8 cellular contexts compared by ENCODE assay signal in the genomic region with DNA sequence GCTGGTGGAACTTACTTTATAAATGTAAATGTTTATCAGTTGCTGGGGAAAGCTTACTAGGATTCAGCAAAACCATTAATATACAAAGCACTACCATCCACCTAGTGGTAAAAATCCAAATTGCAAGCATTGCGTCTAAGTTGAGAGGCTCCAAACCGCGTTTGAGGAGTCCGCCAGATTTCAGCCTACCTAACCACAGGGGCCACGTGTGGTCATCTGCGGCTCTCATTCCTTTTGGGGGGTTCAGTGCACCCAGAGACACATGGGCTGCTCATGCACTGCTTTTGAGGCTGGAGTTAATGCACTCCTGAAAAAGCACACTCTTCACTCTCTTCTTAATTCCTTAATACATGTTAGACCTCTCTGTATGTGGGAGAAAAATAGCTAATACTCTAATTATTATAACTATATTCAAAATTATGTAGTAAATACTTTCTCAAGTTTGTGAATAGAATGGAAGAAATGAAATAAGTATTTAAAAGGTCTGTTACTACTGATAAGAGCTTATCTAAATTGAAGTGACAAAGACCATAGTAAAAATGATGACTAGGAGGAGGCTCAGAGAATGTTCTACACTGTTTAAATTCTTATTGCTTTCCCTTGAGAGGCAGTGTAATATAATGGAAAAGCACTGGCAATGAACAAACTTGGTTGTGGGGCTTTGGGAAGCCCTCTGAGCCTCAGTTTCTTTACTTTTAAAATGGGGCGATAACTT. TPM values are rescaled to one million over a fixed set of nuclear protein-coding genes. Genes with fewer than 3 reads are reported as not detected.
DNase-seq lines count a peak whose midpoint lies in the region; ATAC-seq and TF ChIP-seq lines count a peak whose summit lies in the region.

No MANE protein-coding gene starts in this region.

- ATAC-seq in GM18909 (IDR thresholded peaks at IDR 0.05; ENCODE audit: poor library complexity, unreplicated experiment): no peak

- no peaks in the 10 kb centered on the region for H3K27me3 ChIP-seq in SJCRH30
- no peaks in the 10 kb centered on the region for H3K27me3 ChIP-seq in smooth muscle cell (ENCODE audit: low read depth)

- H3K9me3 ChIP-seq in SJCRH30 (replicated peaks): no peaks in the 10 kb centered on the region
- no peaks in the 10 kb centered on the region for H3K9me3 ChIP-seq in smooth muscle cell (replicated peaks; ENCODE audit: low read depth)

- no peak overlapping the region for H3K4me3 ChIP-seq in SJCRH30
- no peak overlapping the region for H3K4me3 ChIP-seq in astrocyte of the spinal cord (ENCODE audit: low read depth, low read length)
- H3K4me3 ChIP-seq in smooth muscle cell: peak overlapping the region; percentile 16

- in situ Hi-C loops in astrocyte of the spinal cord (cut with HindIII; ENCODE audit: low sequenced_read_pairs): no loop called here

- 20% methylated on average over 7 of the region's 7 CpGs for WGBS in smooth muscle cell (ENCODE audit: low lambda C conversion rate)

- 0 out of 2 replicates have a peak overlapping the region, but pooled peaks have one; percentile 1 for H3K27ac ChIP-seq in SJCRH30
- peak overlapping the region; percentile 83 for H3K27ac ChIP-seq in smooth muscle cell (ENCODE audit: low read depth)

- H3K4me2 ChIP-seq in smooth muscle cell: peak overlapping the region; percentile 81

- H3K36me3 ChIP-seq in SJCRH30: no peaks in the 10 kb centered on the region
- H3K36me3 ChIP-seq in smooth muscle cell (ENCODE audit: low read depth): no peaks in the 10 kb centered on the region

- TF ChIP-seq CTCF in GM10266 (IDR thresholded peaks at IDR 0.05; ENCODE audit: control insufficient read depth, insufficient read depth, low read depth, missing control alignments): peak; percentile 65
- peak; percentile 75 for TF ChIP-seq CTCF in astrocyte of the spinal cord (IDR thresholded peaks at IDR 0.05; ENCODE audit: low read depth, low read length)
- TF ChIP-seq CTCF in smooth muscle cell (IDR thresholded peaks at IDR 0.05; ENCODE audit: borderline replicate concordance, insufficient read depth, poor library complexity, severe bottlenecking): peak; percentile 81

- H3K4me1 ChIP-seq in SJCRH30: peaks cover 9% of the 10 kb centered on the region
- H3K4me1 ChIP-seq in smooth muscle cell (ENCODE audit: low read depth): peaks cover 8% of the 10 kb centered on the region

- peak; percentile 72 for DNase-seq in A172 (ENCODE audit: low spot score)
- DNase-seq in GM10266 (ENCODE audit: extremely low spot score): peak; percentile 46
- peak; percentile 60 to 77 for DNase-seq in Kasumi-1 (lab: John Stamatoyannopoulos, UW)
- DNase-seq in SJCRH30: peak; percentile 64 to 89
- DNase-seq in astrocyte of the spinal cord (ENCODE audit: low read depth, low spot score): peak; percentile 90
- peak; percentile 82 for DNase-seq in iPS DF 4.7 (ENCODE audit: extremely low read depth, low spot score)
- no peak for DNase-seq in smooth muscle cell (lab: John Stamatoyannopoulos, UW; ENCODE audit: unreplicated experiment)

- H3K9ac ChIP-seq in smooth muscle cell (ENCODE audit: low read depth): no peak overlapping the region

- H2AFZ ChIP-seq in smooth muscle cell (ENCODE audit: low read depth): no peak overlapping the region

- H4K20me1 ChIP-seq in smooth muscle cell (ENCODE audit: low read depth): no peaks in the 10 kb centered on the region

- H3F3A ChIP-seq in smooth muscle cell (ENCODE audit: low read depth): no peaks in the 10 kb centered on the region

- H3K79me2 ChIP-seq in smooth muscle cell (ENCODE audit: low read depth): no peaks in the 10 kb centered on the region

RNA-seq across cellular contexts. Expression of a gene that starts 41.4 kb away (rescaled TPM):
- total RNA-seq in A172 (2014; rRNA removed; shearing (Covaris generic)): not detected in 2 replicates
- not detected in 2 replicates for total RNA-seq in SJCRH30 (2014; rRNA removed; shearing (Covaris generic))
- total RNA-seq in smooth muscle cell: 2.6 and 2.9 TPM in 2 replicates
- 0.47 and 5.5 TPM in 2 replicates for polyA plus RNA-seq in smooth muscle cell

RNA-seq across cellular contexts. Expression of a gene that starts 41.4 kb away (rescaled TPM):
- total RNA-seq in A172 (2014; rRNA removed; shearing (Covaris generic)): 18.4 and 19.0 TPM in 2 replicates
- 24.3 and 25.9 TPM in 2 replicates for total RNA-seq in SJCRH30 (2014; rRNA removed; shearing (Covaris generic))
- 35.4 and 38.0 TPM in 2 replicates for total RNA-seq in smooth muscle cell
- 25.6 and 39.7 TPM in 2 replicates for polyA plus RNA-seq in smooth muscle cell
